Comparison of ENCODE assay signal across 1 cellular context in genomic region chr16:88702364-88703210, GRCh38.
TF ChIP-seq lines count a peak whose summit lies in the region.

No MANE protein-coding gene starts in this region.

TF ChIP-seq in K562, 482 proteins besides CTCF, POLR2A, EP300 and RAD21 (continued from another document):
- TF ChIP-seq ELK3 (CRISPR knock-in tag; IDR thresholded peaks at IDR 0.05) (no peak), RUNX1 (IDR thresholded peaks at IDR 0.05; ENCODE audit: low read depth) (no peak), ZFX (CRISPR knock-in tag; IDR thresholded peaks at IDR 0.05) (no peak), ETV6 (IDR thresholded peaks at IDR 0.05; ENCODE audit: borderline replicate concordance in 1 of 2, low read depth in 2 of 2, low read length in 1 of 2) (no peak), ETV6 (CRISPR knock-in tag; IDR thresholded peaks at IDR 0.05; ENCODE audit: borderline replicate concordance) (no peak)
- TF ChIP-seq, protein P1, sequence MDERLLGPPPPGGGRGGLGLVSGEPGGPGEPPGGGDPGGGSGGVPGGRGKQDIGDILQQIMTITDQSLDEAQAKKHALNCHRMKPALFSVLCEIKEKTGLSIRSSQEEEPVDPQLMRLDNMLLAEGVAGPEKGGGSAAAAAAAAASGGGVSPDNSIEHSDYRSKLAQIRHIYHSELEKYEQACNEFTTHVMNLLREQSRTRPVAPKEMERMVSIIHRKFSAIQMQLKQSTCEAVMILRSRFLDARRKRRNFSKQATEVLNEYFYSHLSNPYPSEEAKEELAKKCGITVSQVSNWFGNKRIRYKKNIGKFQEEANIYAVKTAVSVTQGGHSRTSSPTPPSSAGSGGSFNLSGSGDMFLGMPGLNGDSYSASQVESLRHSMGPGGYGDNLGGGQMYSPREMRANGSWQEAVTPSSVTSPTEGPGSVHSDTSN (CRISPR knock-in tag; IDR thresholded peaks at IDR 0.05; ENCODE audit: low read depth), result no peak
- TF ChIP-seq, protein P1 (tag; conservative IDR thresholded peaks at IDR 0.05; ENCODE audit: low read depth), result no peak
